ENCODE assay signal across 8 cellular contexts in genomic region chr12:107760817-107761501, GRCh38. TPM values are rescaled to one million over a fixed set of nuclear protein-coding genes. Genes with fewer than 3 reads are reported as not detected.
DNase-seq lines count a peak whose midpoint lies in the region; ATAC-seq and TF ChIP-seq lines count a peak whose summit lies in the region.

PRDM4 (minus strand) TSS chr12:107761137; CDS start chr12:107760515, 622 bp downstream.

- WGBS in esophagus muscularis mucosa, result 2% methylated on average over 29 of the region's 83 CpGs

- TF ChIP-seq CTCF in KMS-11 (conservative IDR thresholded peaks at IDR 0.05; ENCODE audit: low read depth, low read length) (no peak; the same call in 1 of the 2 replicates), Panc1 (IDR thresholded peaks at IDR 0.05) (peak; percentile 77), esophagus muscularis mucosa (IDR thresholded peaks at IDR 0.05) (peak; percentile 40 to 63 (median 43))

- H3K9ac ChIP-seq in KMS-11, result peak within 1 kb of the TSS; percentile 58; the same call in 1 of the 2 replicates

- H3K36me3 ChIP-seq in KMS-11 (ENCODE audit: insufficient read depth) (0 out of 2 replicates have a peak, but pooled peaks cover 2% of the 10 kb centered on the region), Panc1 (ENCODE audit: control insufficient read depth, insufficient read depth, low read length) (peaks cover 20% of the 10 kb centered on the region), esophagus muscularis mucosa (peaks cover 8 to 18% (median 14%) of the 10 kb centered on the region in 4 donors)

- peak within 1 kb of the TSS; percentile 97 for H2AFZ ChIP-seq in KMS-11 (ENCODE audit: low read depth)

- H3K9me3 ChIP-seq in Panc1 (ENCODE audit: control insufficient read depth, insufficient read depth, low read depth, low read length) (no peaks in the 10 kb centered on the region), esophagus muscularis mucosa (no peaks in the 10 kb centered on the region)

- H3K4me2 ChIP-seq in KMS-11, result peak within 1 kb of the TSS; percentile 91

- H3K27me3 ChIP-seq in KMS-11 (ENCODE audit: insufficient read depth, low read depth), result no peaks in the 10 kb centered on the region
- H3K27me3 ChIP-seq in Panc1 (ENCODE audit: control insufficient read depth, insufficient read depth, low read length), result no peaks in the 10 kb centered on the region
- H3K27me3 ChIP-seq in esophagus muscularis mucosa, result no peaks in the 10 kb centered on the region

- ATAC-seq in GM21737 (IDR thresholded peaks at IDR 0.05; ENCODE audit: unreplicated experiment) (peak; percentile 96), Panc1 (peak; percentile 100)

- no peaks in the 10 kb centered on the region for H4K20me1 ChIP-seq in KMS-11 (ENCODE audit: insufficient read depth)

- DNase-seq in DMS79 treated with DMSO at 0.1 percent for 48 hours (lab: John Stamatoyannopoulos, UW), result peak; percentile 81
- peak; percentile 52 for DNase-seq in Panc1 (ENCODE audit: low read depth, low spot score)
- peak; percentile 90 to 93 for DNase-seq in activated T-cell treated with anti-CD3 and anti-CD28 coated beads, Interleukin-2, amount 50 U/mL, for 48 hours
- peak; percentile 97 for DNase-seq in esophagus muscularis mucosa (ENCODE audit: extremely low spot score)
- peak; percentile 96 for DNase-seq in myocyte (ENCODE audit: low read depth)
- DNase-seq in stimulated activated CD8-positive, alpha-beta memory T cell treated with anti-CD3 and anti-CD28 coated beads, Interleukin-7, amount 100 ng/mL, for 48 hours (ENCODE audit: extremely low read depth in 1 of 2, low read depth in 1 of 2), result peak; percentile 83

- in situ Hi-C loops in Panc1 (cut with HindIII; ENCODE audit: low pct_unique_long_range_greater_than_20kb, low sequenced_read_pairs), result loop anchor here (25.0 kb wide), 1 partner anchor 101 kb away; no protein-coding TSS in a partner anchor

- no peak for TF ChIP-seq EP300 in esophagus muscularis mucosa (IDR thresholded peaks at IDR 0.05)

- H3K4me3 ChIP-seq in KMS-11 (IDR thresholded peaks at IDR 0.05; ENCODE audit: insufficient read depth, low read depth, low read length), result no peak within 1 kb of the TSS
- peak within 1 kb of the TSS; percentile 98 for H3K4me3 ChIP-seq in Panc1 (ENCODE audit: low read depth in 2 of 2, low read length in 2 of 2)
- H3K4me3 ChIP-seq in esophagus muscularis mucosa, result peak within 1 kb of the TSS; percentile 82 to 91 (median 84)

- H3K27ac ChIP-seq in KMS-11 (peak within 1 kb of the TSS; percentile 71), Panc1 (ENCODE audit: low read length) (peak within 1 kb of the TSS; percentile 93), esophagus muscularis mucosa (replicated peaks in 1 of 4) (peak within 1 kb of the TSS; percentile 69 to 79 (median 77))

- CTCF ChIA-PET in Panc1 (lab: Charles Lee), result no interaction called here

- BruUV-seq in Panc1 (replicated peaks; lab: Mats Ljungman, UMichigan), result no TSS peak

- intact Hi-C loops in Panc1 (cut with micrococcal nuclease; ENCODE audit: unreplicated experiment), result loop anchor here (5.0 kb wide), 1 partner anchor 126 kb away; no protein-coding TSS in a partner anchor
- intact Hi-C loops in esophagus muscularis mucosa (cut with DNase I), result loop anchor here (5.0 to 10.0 kb wide), 2 partner anchors 74 to 124 kb away; partner anchors contain the start of gene PWP1

- TF ChIP-seq POLR2A in esophagus muscularis mucosa (IDR thresholded peaks at IDR 0.05; ENCODE audit: low read depth), result peak; percentile 65

- H3K4me1 ChIP-seq in KMS-11 (ENCODE audit: low read depth, poor library complexity, severe bottlenecking), result peaks cover 14% of the 10 kb centered on the region
- peaks cover 14% of the 10 kb centered on the region for H3K4me1 ChIP-seq in Panc1 (ENCODE audit: control insufficient read depth, insufficient read depth, low read length)
- peaks cover 23 to 42% (median 38%) of the 10 kb centered on the region in 4 donors for H3K4me1 ChIP-seq in esophagus muscularis mucosa

- peaks cover 31% of the 10 kb centered on the region for H3K79me2 ChIP-seq in KMS-11 (ENCODE audit: insufficient read depth, low read depth)

- POLR2A ChIA-PET in Panc1 (lab: Charles Lee), result no interaction called here

RNA-seq across cellular contexts. Expression of gene PRDM4, which starts in this region (rescaled TPM):
- total RNA-seq in Panc1 (2021; ENCODE audit: unreplicated experiment) (28.9 TPM), esophagus muscularis mucosa (10 to 100 TPM; 18.3 to 29.4 (median 26.8) TPM), myocyte (24.1 and 28.3 TPM in 2 replicates)
- polyA plus RNA-seq in Panc1 (2012; ENCODE audit: insufficient read length), result 26.5 TPM
- 14.1 TPM for polyA plus RNA-seq in myocyte (2012)
